9 cellular contexts compared by ENCODE assay signal in genomic region chr11:95443386-95443785, GRCh38.
DNase-seq lines count a peak whose midpoint lies in the region; ATAC-seq and TF ChIP-seq lines count a peak whose summit lies in the region.
"Had no signal": no experiment of that assay in that cellular context is flagged by ENCODE, and none has a peak within 500 bp of the region (broad histone marks: within the 10 kb centered on the region; RNA-seq: fewer than 3 reads in every experiment).

No MANE protein-coding gene starts in this region.

- peak; percentile 2 to 12 (median 11) for DNase-seq in stimulated activated CD4-positive, alpha-beta T cell treated with anti-CD3 and anti-CD28 coated beads, Interleukin-12 subunit alpha, Interleukin-12 subunit beta, amount 100 ng/mL, for 48 hours (ENCODE audit: low read depth in 2 of 3, low spot score in 1 of 3)
- no peak for DNase-seq in stimulated activated CD4-positive, alpha-beta T cell treated with anti-CD3 and anti-CD28 coated beads, Interleukin-12 subunit alpha, Interleukin-12 subunit beta, amount 100 ng/mL, for 4 hours
- DNase-seq in activated CD4-positive, alpha-beta T cell treated with anti-CD3 and anti-CD28 coated beads, Interleukin-2, amount 50 U/mL, for 4 hours: peak; percentile 5 to 12
- DNase-seq in stimulated activated naive CD8-positive, alpha-beta T cell treated with anti-CD3 and anti-CD28 coated beads, Interleukin-15, Interleukin-2, amounts not matched to agents 100 U/mL and 50 U/mL, for 24 hours: peak; percentile 14
- DNase-seq in NCI-H187 treated with DMSO at 0.1 percent for 48 hours (lab: John Stamatoyannopoulos, UW) (no peak), omental fat pad (ENCODE audit: low spot score) (no peak)
- DNase-seq: NCI-H1694 had no signal

- TF ChIP-seq CTCF in omental fat pad (IDR thresholded peaks at IDR 0.05): no peak

- peak; percentile 91 for ATAC-seq in HG02870 (IDR thresholded peaks at IDR 0.05; ENCODE audit: unreplicated experiment)
- ATAC-seq in stimulated activated naive CD8-positive, alpha-beta T cell treated with anti-CD3 and anti-CD28 coated beads, Interleukin-15, Interleukin-2, amounts not matched to agents 100 U/mL and 50 U/mL, for 24 hours: peak; percentile 81
- no peak for ATAC-seq in omental fat pad (ENCODE audit: low FRiP score)
- no peak for ATAC-seq in HG03025 (IDR thresholded peaks at IDR 0.05; ENCODE audit: low FRiP score, unreplicated experiment)

Comparison
In these comparisons a context has a peak if more than half of its experiments do, and no peak if none do; other contexts are left out.
1. DNase-seq: peak in stimulated activated CD4-positive, alpha-beta T cell treated with anti-CD3 and anti-CD28 coated beads, Interleukin-12 subunit alpha, Interleukin-12 subunit beta, amount 100 ng/mL, for 48 hours (3 of 3), activated CD4-positive, alpha-beta T cell treated with anti-CD3 and anti-CD28 coated beads, Interleukin-2, amount 50 U/mL, for 4 hours (2 of 2) and stimulated activated naive CD8-positive, alpha-beta T cell treated with anti-CD3 and anti-CD28 coated beads, Interleukin-15, Interleukin-2, amounts not matched to agents 100 U/mL and 50 U/mL, for 24 hours (single experiment); none in stimulated activated CD4-positive, alpha-beta T cell treated with anti-CD3 and anti-CD28 coated beads, Interleukin-12 subunit alpha, Interleukin-12 subunit beta, amount 100 ng/mL, for 4 hours (single experiment), NCI-H187 treated with DMSO at 0.1 percent for 48 hours (single experiment) and omental fat pad (single experiment).
2. ATAC-seq: peak in HG02870 (single experiment) and stimulated activated naive CD8-positive, alpha-beta T cell treated with anti-CD3 and anti-CD28 coated beads, Interleukin-15, Interleukin-2, amounts not matched to agents 100 U/mL and 50 U/mL, for 24 hours (single experiment); none in omental fat pad (single experiment) and HG03025 (single experiment).